Comparison of ENCODE assay signal across 7 cellular contexts in genomic region chr4:73070072-73070385, GRCh38. TPM values are rescaled to one million over a fixed set of nuclear protein-coding genes. Genes with fewer than 3 reads are reported as not detected.
DNase-seq lines count a peak whose midpoint lies in the region; ATAC-seq and TF ChIP-seq lines count a peak whose summit lies in the region.

No MANE protein-coding gene starts in this region.

- no peak for TF ChIP-seq POLR2A in breast epithelium (IDR thresholded peaks at IDR 0.05)

- H3K27ac ChIP-seq in breast epithelium: peak overlapping the region; percentile 86 to 94

- H3K4me3 ChIP-seq in LNCaP clone FGC (ENCODE audit: low read depth, low read length): peak overlapping the region; percentile 74
- H3K4me3 ChIP-seq in breast epithelium: peak overlapping the region; percentile 66 to 78 (median 70)
- H3K4me3 ChIP-seq in mucosa of descending colon: peak overlapping the region; percentile 35

- no peaks in the 10 kb centered on the region for H3K27me3 ChIP-seq in breast epithelium

- DNase-seq in LNCaP clone FGC (ENCODE audit: low read depth): no peak
- no peak for DNase-seq in breast epithelium (ENCODE audit: low spot score in 2 of 2)
- no peak for DNase-seq in mucosa of descending colon
- DNase-seq in DMS114 treated with DMSO at 0.1 percent for 48 hours (lab: John Stamatoyannopoulos, UW; ENCODE audit: unreplicated experiment): no peak
- no peak for DNase-seq in SW480 (ENCODE audit: low spot score)

- no peaks in the 10 kb centered on the region for H3K9me3 ChIP-seq in breast epithelium
- no peaks in the 10 kb centered on the region for H3K9me3 ChIP-seq in mucosa of descending colon

- H3K36me3 ChIP-seq in breast epithelium: no peaks in the 10 kb centered on the region
- H3K36me3 ChIP-seq in mucosa of descending colon (ENCODE audit: low read depth): no peaks in the 10 kb centered on the region

- TF ChIP-seq CTCF in LNCaP clone FGC (IDR thresholded peaks at IDR 0.05; ENCODE audit: control insufficient read depth, extremely low read depth, insufficient read depth) (no peak), breast epithelium (IDR thresholded peaks at IDR 0.05) (no peak), mucosa of descending colon (IDR thresholded peaks at IDR 0.05) (no peak)

- H3K4me1 ChIP-seq in breast epithelium (no peaks in the 10 kb centered on the region), mucosa of descending colon (ENCODE audit: low read depth) (peaks cover 8% of the 10 kb centered on the region)

- intact Hi-C loops in breast epithelium (cut with DNase I; ENCODE audit: low total_unique reads) (no loop called here), mucosa of descending colon (cut with DNase I, micrococcal nuclease) (loop anchor here in 1 of 2 donors (10.0 kb wide), 1 partner anchor 175 kb away; no protein-coding TSS in a partner anchor)

- ATAC-seq in GM18499 (IDR thresholded peaks at IDR 0.05; ENCODE audit: insufficient read depth, unreplicated experiment) (peak; percentile 9), GM21737 (IDR thresholded peaks at IDR 0.05; ENCODE audit: unreplicated experiment) (peak; percentile 13), mucosa of descending colon (peak; percentile 39)

RNA-seq across cellular contexts. Expression of gene COX18, which starts 0.5 kb away (rescaled TPM):
- 10 to 100 TPM; 18.0 to 33.4 (median 19.0) TPM for total RNA-seq in breast epithelium
- 10 to 100 TPM; 12.2 to 17.8 (median 14.2) TPM for total RNA-seq in mucosa of descending colon
